ENCODE assay signal across 8 cellular contexts in the genomic region with DNA sequence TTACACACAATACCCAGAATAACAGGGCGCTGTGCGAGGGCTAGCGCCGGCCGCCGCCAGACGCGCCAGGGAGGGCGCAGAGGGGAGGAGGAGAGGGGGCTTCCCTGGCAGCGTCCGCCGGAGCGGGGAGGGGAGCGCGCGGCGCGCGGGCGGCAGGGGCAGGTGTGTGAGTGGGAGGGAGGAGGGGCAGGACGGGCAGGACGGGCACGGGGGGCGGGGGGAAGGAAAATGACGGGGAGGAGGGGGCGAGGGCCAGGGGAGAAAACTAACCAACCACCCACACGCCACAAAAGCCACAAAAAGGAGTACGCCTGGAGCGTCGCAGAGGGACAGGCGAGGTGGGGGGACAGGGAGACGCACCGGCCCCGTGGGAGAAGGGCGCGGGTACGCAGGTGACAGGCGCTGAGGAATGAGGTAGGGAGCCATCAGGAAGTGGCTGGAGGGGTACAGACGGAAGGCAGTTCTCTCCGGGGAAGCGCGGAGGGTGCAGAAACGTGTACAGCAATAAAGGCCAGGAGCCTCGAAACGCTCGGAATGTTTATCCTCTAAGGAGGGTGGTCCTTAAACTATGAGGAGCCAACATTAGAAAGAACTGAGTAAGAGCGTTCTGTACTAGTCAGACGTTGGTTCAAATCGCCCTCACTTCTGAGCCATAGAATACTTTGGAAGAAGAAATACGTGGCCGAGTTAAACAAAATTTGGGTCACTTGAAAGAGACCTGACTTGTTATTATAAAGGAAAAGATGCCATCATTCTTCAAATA.
A peak's percentile ranks its signal among the peaks of the same experiment; 100 is the strongest.
DNase-seq lines count a peak whose midpoint lies in the region; ATAC-seq lines count a peak whose summit lies in the region.

No MANE protein-coding gene starts in this region.

- peaks cover 9% of the 10 kb centered on the region for H3K4me1 ChIP-seq in muscle layer of colon (ENCODE audit: insufficient read depth, low read length)

- no peaks in the 10 kb centered on the region for H3K27me3 ChIP-seq in muscle layer of colon (ENCODE audit: control insufficient read depth in 1 of 2, insufficient read depth in 2 of 2, low read length in 2 of 2)

- peak; percentile 79 for DNase-seq in NCI-H2107 treated with DMSO at 0.1 percent for 48 hours (lab: John Stamatoyannopoulos, UW; ENCODE audit: unreplicated experiment)
- peak; percentile 70 to 79 for DNase-seq in activated CD4-positive, alpha-beta T cell treated with anti-CD3 and anti-CD28 coated beads, Interleukin-2, amount 50 U/mL, for 4 hours
- DNase-seq in effector memory CD8-positive, alpha-beta T cell = peak; percentile 44 to 63 (median 61)
- DNase-seq in stimulated activated effector memory CD8-positive, alpha-beta T cell treated with anti-CD3 and anti-CD28 coated beads, Interleukin-12 subunit alpha, Interleukin-12 subunit beta, amount 100 ng/mL, for 72 hours (ENCODE audit: low spot score in 2 of 2) = peak; percentile 47 to 83

- H3K4me1 Mint-ChIP-seq in effector memory CD8-positive, alpha-beta T cell (ENCODE audit: low read depth in 2 of 2) = peaks cover 39 to 49% of the 10 kb centered on the region in 2 donors
- peaks cover 72% of the 10 kb centered on the region for H3K4me1 Mint-ChIP-seq in stimulated activated effector memory CD8-positive, alpha-beta T cell treated with anti-CD3 and anti-CD28 coated beads, Interleukin-12 subunit alpha, Interleukin-12 subunit beta, amount 100 ng/mL, for 72 hours

- H3K4me3 Mint-ChIP-seq in effector memory CD8-positive, alpha-beta T cell = peak overlapping the region; percentile 91 to 97
- H3K4me3 Mint-ChIP-seq in stimulated activated effector memory CD8-positive, alpha-beta T cell treated with anti-CD3 and anti-CD28 coated beads, Interleukin-12 subunit alpha, Interleukin-12 subunit beta, amount 100 ng/mL, for 72 hours = peak overlapping the region; percentile 87

- H3K9ac ChIP-seq in muscle layer of colon (ENCODE audit: low read length) = no peak overlapping the region

- ATAC-seq in GM19463 (IDR thresholded peaks at IDR 0.05; ENCODE audit: unreplicated experiment) = peak; percentile 17
- ATAC-seq in effector memory CD8-positive, alpha-beta T cell (replicated peaks) = peak; percentile 62
- ATAC-seq in stimulated activated effector memory CD8-positive, alpha-beta T cell treated with anti-CD3 and anti-CD28 coated beads, Interleukin-12 subunit alpha, Interleukin-12 subunit beta, amount 100 ng/mL, for 72 hours = peak; percentile 57
- ATAC-seq in GM18517 (IDR thresholded peaks at IDR 0.05; ENCODE audit: unreplicated experiment) = no peak
- ATAC-seq in GM21381 (IDR thresholded peaks at IDR 0.05; ENCODE audit: unreplicated experiment) = no peak

- peak overlapping the region; percentile 49 to 72 for H3K4me3 ChIP-seq in muscle layer of colon (ENCODE audit: low read depth in 1 of 2, low read length in 2 of 2)

- peaks cover 36% of the 10 kb centered on the region for H3K36me3 Mint-ChIP-seq in effector memory CD8-positive, alpha-beta T cell (ENCODE audit: insufficient read depth)
- H3K36me3 Mint-ChIP-seq in stimulated activated effector memory CD8-positive, alpha-beta T cell treated with anti-CD3 and anti-CD28 coated beads, Interleukin-12 subunit alpha, Interleukin-12 subunit beta, amount 100 ng/mL, for 72 hours = peaks cover 100% of the 10 kb centered on the region

- H3K27ac ChIP-seq in muscle layer of colon (ENCODE audit: low read depth, low read length) = peak overlapping the region; percentile 94

- no peaks in the 10 kb centered on the region for H3K9me3 ChIP-seq in muscle layer of colon (ENCODE audit: low read length)

- no peaks in the 10 kb centered on the region for H3K36me3 ChIP-seq in muscle layer of colon (ENCODE audit: insufficient read depth, low read length)

- no peaks in the 10 kb centered on the region for H3K9me3 Mint-ChIP-seq in effector memory CD8-positive, alpha-beta T cell
- H3K9me3 Mint-ChIP-seq in stimulated activated effector memory CD8-positive, alpha-beta T cell treated with anti-CD3 and anti-CD28 coated beads, Interleukin-12 subunit alpha, Interleukin-12 subunit beta, amount 100 ng/mL, for 72 hours = no peaks in the 10 kb centered on the region

- H3K27me3 Mint-ChIP-seq in effector memory CD8-positive, alpha-beta T cell = no peaks in the 10 kb centered on the region

- peak overlapping the region; percentile 97 for H3K27ac Mint-ChIP-seq in effector memory CD8-positive, alpha-beta T cell
- H3K27ac Mint-ChIP-seq in stimulated activated effector memory CD8-positive, alpha-beta T cell treated with anti-CD3 and anti-CD28 coated beads, Interleukin-12 subunit alpha, Interleukin-12 subunit beta, amount 100 ng/mL, for 72 hours = peak overlapping the region; percentile 98

Comparison
In these comparisons a context has a peak if more than half of its experiments do, and no peak if none do; other contexts are left out.
1. ATAC-seq: peak in GM19463 (single experiment), effector memory CD8-positive, alpha-beta T cell (single experiment) and stimulated activated effector memory CD8-positive, alpha-beta T cell treated with anti-CD3 and anti-CD28 coated beads, Interleukin-12 subunit alpha, Interleukin-12 subunit beta, amount 100 ng/mL, for 72 hours (single experiment); none in GM18517 (single experiment) and GM21381 (single experiment).
2. Peak in every context shown above with its lines, with median percentiles within 50 percentile points of each other: DNase-seq.